33 cellular contexts compared by ENCODE assay signal in the genomic region with DNA sequence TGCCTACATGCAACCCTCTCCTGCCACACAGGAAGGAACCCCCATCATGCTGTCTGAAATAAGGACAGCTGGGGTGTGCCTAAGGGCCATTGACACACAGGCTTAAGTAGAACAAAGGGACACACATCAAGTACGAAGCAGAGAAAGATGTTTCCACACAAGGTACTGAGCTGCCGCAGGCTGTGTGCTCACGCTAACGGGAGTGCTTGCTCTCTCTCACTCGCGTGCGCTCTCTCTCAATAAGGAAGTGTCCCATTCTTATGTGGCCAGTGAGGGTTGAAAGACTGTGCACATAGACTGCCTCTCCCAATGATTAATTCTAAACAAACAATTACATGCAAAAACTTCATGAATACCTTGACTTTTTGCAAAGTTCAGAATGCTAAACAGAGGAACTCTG. TPM values are rescaled to one million over a fixed set of nuclear protein-coding genes. Genes with fewer than 3 reads are reported as not detected.
"Had no signal": no experiment of that assay in that cellular context is flagged by ENCODE, and none has a peak within 500 bp of the region (broad histone marks: within the 10 kb centered on the region; RNA-seq: fewer than 3 reads in every experiment).

No MANE protein-coding gene starts in this region.

- FAIRE-seq: endometrium, endothelial cell of umbilical vein had no signal

- H3K27me3 ChIP-seq: ascending aorta, breast epithelium, cardiac muscle cell, colonic mucosa, esophagus muscularis mucosa, foreskin keratinocyte, gastrocnemius medialis, heart right ventricle had no signal

- H3K4me3 ChIP-seq: ascending aorta, breast epithelium, cardiac muscle cell, colonic mucosa, esophagus muscularis mucosa, gastrocnemius medialis, heart right ventricle had no signal

- H3K9me3 ChIP-seq: ascending aorta, breast epithelium, colonic mucosa, esophagus muscularis mucosa, gastrocnemius medialis had no signal

- H3K27ac ChIP-seq: ascending aorta, breast epithelium, cardiac muscle cell, colonic mucosa, esophagus muscularis mucosa, foreskin keratinocyte, gastrocnemius medialis, heart right ventricle had no signal

- H3K36me3 ChIP-seq: breast epithelium, colonic mucosa had no signal

- H3K4me1 ChIP-seq: ascending aorta, breast epithelium, colonic mucosa, esophagus muscularis mucosa, foreskin keratinocyte, gastrocnemius medialis had no signal

- DNase-seq: activated CD4-positive, alpha-beta memory T cell treated with anti-CD3 and anti-CD28 coated beads for 36 hours; activated CD4-positive, alpha-beta T cell treated with anti-CD3 and anti-CD28 coated beads for 36 hours; activated CD4-positive, alpha-beta T cell treated with anti-CD3 and anti-CD28 coated beads, Interleukin-2, amount 10 ng/mL, durations not matched to agents 24 days and 14 days; activated CD4-positive, CD25-positive, alpha-beta regulatory T cell; activated CD4-positive, CD25-positive, alpha-beta regulatory T cell treated with anti-CD3 and anti-CD28 coated beads, Interleukin-2, amount 50 U/mL, for 72 hours; activated CD8-positive, alpha-beta memory T cell treated with anti-CD3 and anti-CD28 coated beads, Interleukin-2, amount 10 ng/mL, durations not matched to agents 7 days and 5 days; activated CD8-positive, alpha-beta memory T cell treated with anti-CD3 and anti-CD28 coated beads, Interleukin-2, amount 50 U/mL, for 4 hours; activated CD8-positive, alpha-beta T cell treated with anti-CD3 and anti-CD28 coated beads, Interleukin-2, amount 10 ng/mL, durations not matched to agents 7 days and 5 days; activated gamma-delta T cell; activated naive CD4-positive, alpha-beta T cell; activated naive CD4-positive, alpha-beta T cell treated with anti-CD3 and anti-CD28 coated beads, Interleukin-2, amount 10 ng/mL, durations not matched to agents 7 days and 5 days; activated naive CD8-positive, alpha-beta T cell treated with anti-CD3 and anti-CD28 coated beads, Interleukin-2, amount 10 ng/mL, durations not matched to agents 7 days and 5 days; activated T-cell treated with anti-CD3 and anti-CD28 coated beads, Interleukin-2, amount 50 U/mL, for 1 hour; activated T-cell treated with anti-CD3 and anti-CD28 coated beads, Interleukin-2, amount 50 U/mL, for 72 hours; central memory CD4-positive, alpha-beta T cell; cerebellar nuclear complex; colonic mucosa; effector CD8-positive, alpha-beta T cell; foreskin keratinocyte; gastrocnemius medialis; glutamatergic neuron; heart right ventricle; T-helper 2 cell had no signal

- ATAC-seq: activated CD4-positive, alpha-beta T cell treated with anti-CD3 and anti-CD28 coated beads for 36 hours; activated CD8-positive, alpha-beta memory T cell treated with anti-CD3 and anti-CD28 coated beads, Interleukin-2, amount 10 ng/mL, durations not matched to agents 7 days and 5 days; activated CD8-positive, alpha-beta T cell treated with anti-CD3 and anti-CD28 coated beads, Interleukin-2, amount 10 ng/mL, durations not matched to agents 7 days and 5 days; activated naive CD4-positive, alpha-beta T cell treated with anti-CD3 and anti-CD28 coated beads, Interleukin-2, amount 50 U/mL, for 72 hours; activated T-cell treated with anti-CD3 and anti-CD28 coated beads, Interleukin-2, amount 50 U/mL, for 72 hours; foreskin keratinocyte; gastrocnemius medialis; heart right ventricle had no signal

RNA-seq across cellular contexts. Expression of a gene that starts 35.2 kb away (rescaled TPM):
- total RNA-seq: activated CD4-positive, alpha-beta T cell treated with anti-CD3 and anti-CD28 coated beads, Interleukin-2, amount 10 ng/mL, durations not matched to agents 24 days and 14 days; activated CD8-positive, alpha-beta T cell treated with anti-CD3 and anti-CD28 coated beads, Interleukin-2, amount 10 ng/mL, durations not matched to agents 7 days and 5 days; ascending aorta; breast epithelium; cardiac muscle cell; dermis microvascular lymphatic vessel endothelial cell; endothelial cell of umbilical vein; epithelial cell of proximal tubule; esophagus muscularis mucosa; foreskin keratinocyte; gastrocnemius medialis; T-helper 1 cell treated with Interleukin-12 subunit alpha and Interleukin-12 subunit beta and Interleukin-4 antibody, amounts not matched to agents 30 ng/mL and 1 ng/mL, for 36 hours had no signal

RNA-seq across cellular contexts. Expression of a gene that starts 45.3 kb away (rescaled TPM):
- total RNA-seq: ascending aorta had no signal
